Comparison of ENCODE assay signal across 12 cellular contexts in the genomic region with DNA sequence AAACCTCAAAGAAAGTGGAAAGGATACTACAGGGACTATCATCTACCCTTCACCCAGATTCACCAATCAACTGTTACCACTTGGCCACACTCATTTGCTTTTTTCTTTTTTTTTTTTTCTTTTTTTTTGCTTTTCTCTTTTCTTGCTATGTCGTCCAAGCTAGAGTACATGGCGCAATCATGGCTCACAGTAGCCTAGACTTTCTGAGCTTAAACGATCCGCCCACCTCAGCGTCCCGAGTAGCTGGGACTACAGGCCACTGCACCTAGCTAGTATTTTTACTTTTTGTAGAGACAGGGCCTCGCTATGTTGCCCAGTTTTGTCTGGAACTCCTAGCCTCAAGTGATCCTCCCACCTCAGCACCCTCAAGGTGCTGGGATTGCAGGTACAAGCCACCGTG. TPM values are rescaled to one million over a fixed set of nuclear protein-coding genes. Genes with fewer than 3 reads are reported as not detected.
DNase-seq lines count a peak whose midpoint lies in the region; ATAC-seq and TF ChIP-seq lines count a peak whose summit lies in the region.
"Had no signal": no experiment of that assay in that cellular context is flagged by ENCODE, and none has a peak within 500 bp of the region (broad histone marks: within the 10 kb centered on the region; RNA-seq: fewer than 3 reads in every experiment).

No MANE protein-coding gene starts in this region.

- 93 to 95% (median 94%) methylated on average over 8 of the region's 8 CpGs for WGBS in heart left ventricle, 4 donors

- peaks cover 0 to 78% (median 13%) of the 10 kb centered on the region in 11 experiments; a peak in 14 of 22 replicates for H4K20me1 ChIP-seq in BLaER1 treated with 17β-estradiol and CSF1 and Interleukin-3, amounts not matched to agents 10 nM and 100 nM
- peaks cover 26% of the 10 kb centered on the region for H4K20me1 ChIP-seq in osteoblast (ENCODE audit: insufficient read depth, low read length)

- H3K27me3 Mint-ChIP-seq in CD14-positive monocyte (ENCODE audit: low read depth in 3 of 3), result peaks cover 5 to 18% (median 12%) of the 10 kb centered on the region in 3 donors

- H3K27ac Mint-ChIP-seq in CD14-positive monocyte, result no peak overlapping the region

- peaks cover 78% of the 10 kb centered on the region for H3K4me1 Mint-ChIP-seq in CD14-positive monocyte

- peaks cover 0 to 21% (median 10%) of the 10 kb centered on the region in 11 experiments; a peak in 5 of 22 replicates for H3K36me3 ChIP-seq in BLaER1 treated with 17β-estradiol and CSF1 and Interleukin-3, amounts not matched to agents 10 nM and 100 nM
- H3K36me3 ChIP-seq in effector memory CD4-positive, alpha-beta T cell (ENCODE audit: control insufficient read depth, insufficient read depth, low read length), result no peaks in the 10 kb centered on the region
- no peaks in the 10 kb centered on the region for H3K36me3 ChIP-seq in osteoblast (ENCODE audit: insufficient read depth, low read length)
- no peaks in the 10 kb centered on the region for H3K36me3 ChIP-seq in heart left ventricle
- H3K36me3 ChIP-seq: cardiac muscle cell had no signal

- ATAC-seq in HG02884 (IDR thresholded peaks at IDR 0.05; ENCODE audit: unreplicated experiment), result no peak
- no peak for ATAC-seq in heart left ventricle

- no peak overlapping the region for H2AFZ ChIP-seq in osteoblast (ENCODE audit: low read length)

- H3K9me3 ChIP-seq in BLaER1 treated with 17β-estradiol and CSF1 and Interleukin-3, amounts not matched to agents 10 nM and 100 nM (replicated peaks in 1 of 11), result no peaks in the 10 kb centered on the region
- H3K9me3 ChIP-seq in effector memory CD4-positive, alpha-beta T cell (ENCODE audit: control insufficient read depth, low read length), result no peaks in the 10 kb centered on the region
- H3K9me3 ChIP-seq in osteoblast (ENCODE audit: low read depth, low read length), result no peaks in the 10 kb centered on the region
- H3K9me3 ChIP-seq in heart left ventricle, result no peaks in the 10 kb centered on the region

- no peak for TF ChIP-seq POLR2A in NB4 (IDR thresholded peaks at IDR 0.05; ENCODE audit: extremely low read depth, insufficient read length)
- TF ChIP-seq POLR2A in heart left ventricle (IDR thresholded peaks at IDR 0.05), result no peak

- TF ChIP-seq CTCF in NB4 (IDR thresholded peaks at IDR 0.05; ENCODE audit: low read depth, low read length) (no peak), osteoblast (IDR thresholded peaks at IDR 0.05; ENCODE audit: extremely low read depth, low read depth, low read length) (no peak), CD14-positive monocyte (IDR thresholded peaks at IDR 0.05) (no peak), heart left ventricle (IDR thresholded peaks at IDR 0.05) (no peak)

- peaks cover 97 to 100% (median 99%) of the 10 kb centered on the region in 10 experiments for H3K4me1 ChIP-seq in BLaER1 treated with 17β-estradiol and CSF1 and Interleukin-3, amounts not matched to agents 10 nM and 100 nM
- H3K4me1 ChIP-seq in effector memory CD4-positive, alpha-beta T cell (ENCODE audit: control insufficient read depth, insufficient read depth, low read length, poor library complexity, severe bottlenecking), result peaks cover 69% of the 10 kb centered on the region
- H3K4me1 ChIP-seq in osteoblast (ENCODE audit: insufficient read depth, low read length) (peaks cover 88% of the 10 kb centered on the region), heart left ventricle (peaks cover 3 to 82% (median 37%) of the 10 kb centered on the region in 12 donors)

- H3K9me3 Mint-ChIP-seq in CD14-positive monocyte, result peaks cover 0 to 2% (median 2%) of the 10 kb centered on the region in 7 donors

- peaks cover 76% of the 10 kb centered on the region for H3K79me2 ChIP-seq in osteoblast (ENCODE audit: insufficient read depth, low read length)

- H3K9ac ChIP-seq in BLaER1 treated with 17β-estradiol and CSF1 and Interleukin-3, amounts not matched to agents 10 nM and 100 nM, result peak overlapping the region in 9 of 11 experiments; percentile 68 to 91 (median 79); a peak in 14 of 22 replicates

- H3K4me3 ChIP-seq in BLaER1 treated with 17β-estradiol and CSF1 and Interleukin-3, amounts not matched to agents 10 nM and 100 nM, result no peak overlapping the region; a peak in 1 of 20 replicates
- H3K4me3 ChIP-seq in NB4 (ENCODE audit: low read depth, low read length), result no peak overlapping the region
- H3K4me3 ChIP-seq in effector memory CD4-positive, alpha-beta T cell (ENCODE audit: insufficient read depth, low read depth, low read length, poor library complexity, severe bottlenecking), result no peak overlapping the region
- H3K4me3 ChIP-seq in osteoblast (ENCODE audit: insufficient read depth, low read length), result no peak overlapping the region
- no peak overlapping the region for H3K4me3 ChIP-seq in heart left ventricle
- H3K4me3 ChIP-seq: cardiac muscle cell had no signal

- peak overlapping the region in 1 of 2 donors; percentile 35 for H3K4me3 Mint-ChIP-seq in CD14-positive monocyte

- CTCF ChIA-PET in HEK293T (lab: Yijun Ruan, JAX), result interaction anchor here (0.6 kb wide), 1 partner anchor 19 kb away, joined by 3 read pairs; no protein-coding TSS in a partner anchor

- H3K27me3 ChIP-seq in BLaER1 treated with 17β-estradiol and CSF1 and Interleukin-3, amounts not matched to agents 10 nM and 100 nM, result no peaks in the 10 kb centered on the region
- no peaks in the 10 kb centered on the region for H3K27me3 ChIP-seq in effector memory CD4-positive, alpha-beta T cell (replicated peaks; ENCODE audit: control insufficient read depth, insufficient read depth, low read length, poor library complexity, severe bottlenecking)
- no peaks in the 10 kb centered on the region for H3K27me3 ChIP-seq in osteoblast (ENCODE audit: insufficient read depth, low read length)
- H3K27me3 ChIP-seq in heart left ventricle, result peaks cover 0 to 6% (median 0%) of the 10 kb centered on the region in 9 donors

- peak overlapping the region; percentile 95 to 99 (median 98) for H3K4me2 ChIP-seq in BLaER1 treated with 17β-estradiol and CSF1 and Interleukin-3, amounts not matched to agents 10 nM and 100 nM
- H3K4me2 ChIP-seq in osteoblast (ENCODE audit: insufficient read depth, low read length), result peak overlapping the region; percentile 72

- peak overlapping the region in 10 of 11 experiments; percentile 86 to 98 (median 90); a peak in 19 of 22 replicates for H3K27ac ChIP-seq in BLaER1 treated with 17β-estradiol and CSF1 and Interleukin-3, amounts not matched to agents 10 nM and 100 nM
- H3K27ac ChIP-seq in effector memory CD4-positive, alpha-beta T cell (ENCODE audit: insufficient read depth, low read length, poor library complexity, severe bottlenecking), result peak overlapping the region; percentile 87
- H3K27ac ChIP-seq in osteoblast (ENCODE audit: low read depth, low read length) (peak overlapping the region; percentile 86), heart left ventricle (peak overlapping the region in 1 of 12 donors; percentile 64)
- H3K27ac ChIP-seq: cardiac muscle cell had no signal

- DNase-seq in NB4 (ENCODE audit: low read depth) (peak; percentile 49), osteoblast (ENCODE audit: insufficient read length, low spot score, missing footprints) (no peak), HEK293T (ENCODE audit: extremely low spot score) (no peak), CD14-positive monocyte (ENCODE audit: low spot score) (no peak), heart left ventricle (no peak)
- DNase-seq in effector memory CD4-positive, alpha-beta T cell, result no peak
- DNase-seq: NCI-H524; SIG-M5; stimulated activated naive CD4-positive, alpha-beta T cell had no signal

- POLR2A ChIA-PET in HEK293T (lab: Yijun Ruan, JAX), result no interaction called here

- H3K36me3 Mint-ChIP-seq in CD14-positive monocyte, result peaks cover 0 to 6% of the 10 kb centered on the region in 2 donors

- intact Hi-C loops in CD14-positive monocyte (cut with micrococcal nuclease), result no loop called here
- intact Hi-C loops in heart left ventricle (cut with DNase I), result no loop called here

TF ChIP-seq in HEK293T, 16 proteins besides CTCF, POLR2A, EP300 and RAD21:
- TF ChIP-seq ZNF384 (IDR thresholded peaks at IDR 0.05), result no peak
- TF ChIP-seq LEF1 (IDR thresholded peaks at IDR 0.05; ENCODE audit: borderline replicate concordance), result no peak
- TF ChIP-seq SUZ12 (IDR thresholded peaks at IDR 0.05), result no peak
- TF ChIP-seq BHLHE40 (IDR thresholded peaks at IDR 0.05; ENCODE audit: borderline replicate concordance), result no peak
- TF ChIP-seq ELF4 (IDR thresholded peaks at IDR 0.05), result no peak
- TF ChIP-seq FOXM1 (IDR thresholded peaks at IDR 0.05; ENCODE audit: borderline replicate concordance), result no peak
- TF ChIP-seq SP1 (IDR thresholded peaks at IDR 0.05), result no peak
- TF ChIP-seq L3MBTL2 (conservative IDR thresholded peaks at IDR 0.05), result no peak
- TF ChIP-seq FOXK2 (IDR thresholded peaks at IDR 0.05), result no peak
- TF ChIP-seq TARDBP (IDR thresholded peaks at IDR 0.05), result no peak
- TF ChIP-seq FOXA1 (IDR thresholded peaks at IDR 0.05), result no peak
- TF ChIP-seq CTBP1 (IDR thresholded peaks at IDR 0.05; ENCODE audit: borderline replicate concordance), result no peak
- no peak for TF ChIP-seq ARNT (IDR thresholded peaks at IDR 0.05)
- TF ChIP-seq, protein P1, sequence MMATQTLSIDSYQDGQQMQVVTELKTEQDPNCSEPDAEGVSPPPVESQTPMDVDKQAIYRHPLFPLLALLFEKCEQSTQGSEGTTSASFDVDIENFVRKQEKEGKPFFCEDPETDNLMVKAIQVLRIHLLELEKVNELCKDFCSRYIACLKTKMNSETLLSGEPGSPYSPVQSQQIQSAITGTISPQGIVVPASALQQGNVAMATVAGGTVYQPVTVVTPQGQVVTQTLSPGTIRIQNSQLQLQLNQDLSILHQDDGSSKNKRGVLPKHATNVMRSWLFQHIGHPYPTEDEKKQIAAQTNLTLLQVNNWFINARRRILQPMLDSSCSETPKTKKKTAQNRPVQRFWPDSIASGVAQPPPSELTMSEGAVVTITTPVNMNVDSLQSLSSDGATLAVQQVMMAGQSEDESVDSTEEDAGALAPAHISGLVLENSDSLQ (IDR thresholded peaks at IDR 0.05), result no peak
- no peak for TF ChIP-seq NFRKB (IDR thresholded peaks at IDR 0.05)
- no peak for TF ChIP-seq HDGF (IDR thresholded peaks at IDR 0.05; ENCODE audit: borderline replicate concordance)
TF ChIP-seq in HEK293T: peak in this region for 0.

RNA-seq across cellular contexts. Expression of a gene that starts 24.0 kb away (rescaled TPM):
- total RNA-seq in osteoblast (83.7 and 85.4 TPM in 2 replicates), heart left ventricle (10 to 100 TPM; 10.9 to 22.2 (median 16.8) TPM)
- polyA plus RNA-seq in CD14-positive monocyte (1 to 10 TPM; 4.1 to 7.5 TPM), heart left ventricle (1 to 10 TPM; 4.3 to 9.6 TPM)
